Comparison of ENCODE assay signal across 8 cellular contexts in genomic region chr15:82749951-82750830, GRCh38. TPM values are rescaled to one million over a fixed set of nuclear protein-coding genes. Genes with fewer than 3 reads are reported as not detected.
DNase-seq lines count a peak whose midpoint lies in the region; ATAC-seq, FAIRE-seq and TF ChIP-seq lines count a peak whose summit lies in the region.

No MANE protein-coding gene starts in this region.

- peak overlapping the region; percentile 93 for H3K4me3 ChIP-seq in trophoblast cell (ENCODE audit: low read depth, low read length)
- H3K4me3 ChIP-seq in transverse colon, result peak overlapping the region; percentile 63 to 88 (median 70)

- H3K9me3 ChIP-seq in trophoblast cell (ENCODE audit: insufficient read depth, low read depth, low read length) (no peaks in the 10 kb centered on the region), transverse colon (no peaks in the 10 kb centered on the region)

- peak; percentile 95 for ATAC-seq in HG02798 (IDR thresholded peaks at IDR 0.05; ENCODE audit: poor library complexity, unreplicated experiment)

- peak overlapping the region; percentile 79 for H4K12ac ChIP-seq in trophoblast cell (ENCODE audit: low read depth, low read length)

- H3K79me1 ChIP-seq in trophoblast cell (ENCODE audit: low read length), result peaks cover 4% of the 10 kb centered on the region

- H3K27ac ChIP-seq in adipose tissue (ENCODE audit: low read depth, low read length), result peak overlapping the region; percentile 70
- peak overlapping the region; percentile 76 for H3K27ac ChIP-seq in trophoblast cell (ENCODE audit: low read depth, low read length)
- peak overlapping the region; percentile 86 to 89 (median 88) for H3K27ac ChIP-seq in transverse colon

- peak overlapping the region; percentile 23 for H3K4ac ChIP-seq in trophoblast cell (ENCODE audit: low read depth, low read length)

- H3K27me3 ChIP-seq in trophoblast cell (ENCODE audit: insufficient read depth, low read length) (no peaks in the 10 kb centered on the region), transverse colon (no peaks in the 10 kb centered on the region)

- peak overlapping the region; percentile 87 for H3K4me2 ChIP-seq in trophoblast cell (ENCODE audit: low read length)

- H4K91ac ChIP-seq in trophoblast cell (ENCODE audit: low read depth, low read length), result peak overlapping the region; percentile 67

- H2BK12ac ChIP-seq in trophoblast cell (ENCODE audit: low read length), result no peak overlapping the region

- peak overlapping the region; percentile 47 for H3K18ac ChIP-seq in trophoblast cell (ENCODE audit: low read length)

- H3K9ac ChIP-seq in trophoblast cell (ENCODE audit: low read length), result peak overlapping the region; percentile 88

- H4K8ac ChIP-seq in trophoblast cell (ENCODE audit: low read depth, low read length), result peak overlapping the region; percentile 94

- H2BK120ac ChIP-seq in trophoblast cell (ENCODE audit: insufficient read depth, low read length, poor library complexity), result peak overlapping the region; percentile 28

- H3K14ac ChIP-seq in trophoblast cell (ENCODE audit: low read length), result peak overlapping the region; percentile 46

- FAIRE-seq in GM12891 (lab: Jason Lieb, UNC), result peak; percentile 74

- 0 to 1% (median 0%) methylated on average over 47 of the region's 47 CpGs for WGBS in adipose tissue, 3 donors
- WGBS in trophoblast cell (ENCODE audit: extremely low coverage, insufficient coverage, insufficient read length), result no CpG with 5 or more reads among the region's 47 CpGs
- WGBS in transverse colon (ENCODE audit: low coverage in 1 of 2), 2 donors, result 0% methylated on average over 11 to 46 of the region's 47 CpGs

- no peak overlapping the region for H2AK5ac ChIP-seq in trophoblast cell (ENCODE audit: low read length)

- in situ Hi-C loops in transverse colon (cut with MboI; ENCODE audit: low pct_ligation_motif_present in 1 of 4, low pct_unique_long_range_greater_than_20kb in 1 of 4, low sequenced_read_pairs in 3 of 4), result no loop called here

- no peak overlapping the region for H3K23ac ChIP-seq in trophoblast cell (ENCODE audit: low read length)

- no peak for TF ChIP-seq EP300 in transverse colon (IDR thresholded peaks at IDR 0.05; ENCODE audit: low read depth)

- intact Hi-C loops in cardiac septum (cut with DNase I), result loop anchor here (1.0 to 2.0 kb wide), 2 partner anchors 49 to 210 kb away; partner anchors contain the start of gene RPS17
- intact Hi-C loops in transverse colon (cut with DNase I; ENCODE audit: low total_unique reads), result loop anchor here (2.0 kb wide), 1 partner anchor 63 kb away; no protein-coding TSS in a partner anchor

- H3K36me3 ChIP-seq in trophoblast cell (ENCODE audit: control insufficient read depth in 1 of 2, insufficient read depth in 2 of 2, low read length in 2 of 2), result peaks cover 3 to 5% of the 10 kb centered on the region in 2 experiments
- peaks cover 0 to 4% (median under 1%) of the 10 kb centered on the region in 4 donors for H3K36me3 ChIP-seq in transverse colon

- TF ChIP-seq CTCF in transverse colon (IDR thresholded peaks at IDR 0.05), result no peak

- H2BK5ac ChIP-seq in trophoblast cell (ENCODE audit: low read depth, low read length, poor library complexity), result peak overlapping the region; percentile 71

- H3K79me2 ChIP-seq in trophoblast cell (ENCODE audit: control insufficient read depth, insufficient read depth, low read length, poor library complexity), result peaks cover 5% of the 10 kb centered on the region

- DNase-seq in GM12891 (ENCODE audit: insufficient read length, low spot score) (peak; percentile 32), NCI-H1436 (lab: John Stamatoyannopoulos, UW) (peak; percentile 90), SW480 (ENCODE audit: low spot score) (peak; percentile 95), cardiac septum (ENCODE audit: low spot score) (peak; percentile 96), trophoblast cell (peak; percentile 89 to 95), transverse colon (peak; percentile 93)

- H2AFZ ChIP-seq in trophoblast cell (ENCODE audit: insufficient read depth, low read length, poor library complexity), result peak overlapping the region; percentile 60

- TF ChIP-seq POLR2A in GM12891 (IDR thresholded peaks at IDR 0.05; ENCODE audit: low read depth, low read length) (peak; percentile 76), transverse colon (IDR thresholded peaks at IDR 0.05) (peak; percentile 76)

- H3K4me1 ChIP-seq in trophoblast cell (ENCODE audit: control insufficient read depth in 1 of 2, insufficient read depth in 2 of 2, low read length in 2 of 2) (peaks cover 0 to 11% of the 10 kb centered on the region in 2 experiments), transverse colon (peaks cover 7 to 21% (median 19%) of the 10 kb centered on the region in 4 donors)

TF ChIP-seq in GM12891, 5 proteins besides CTCF, POLR2A, EP300 and RAD21:
- TF ChIP-seq SPI1 (IDR thresholded peaks at IDR 0.05; ENCODE audit: low read depth, low read length) (peak; percentile 70), PAX5 (IDR thresholded peaks at IDR 0.05; ENCODE audit: insufficient read depth, low read length, severe bottlenecking) (no peak), TAF1 (IDR thresholded peaks at IDR 0.05; ENCODE audit: low read depth, low read length) (peak; percentile 37), POLR2AphosphoS5 (IDR thresholded peaks at IDR 0.05; ENCODE audit: low read depth, low read length) (peak; percentile 81), POU2F2 (IDR thresholded peaks at IDR 0.05; ENCODE audit: low read depth, low read length) (no peak)

RNA-seq across cellular contexts. Expression of gene AP3B2, which starts 40.5 kb away (rescaled TPM):
- polyA plus RNA-seq in GM12891 (2012; ENCODE audit: low read depth, missing spikeins), result 0.24 TPM
- polyA plus RNA-seq in adipose tissue, result 1 to 10 TPM in 1 of 3 donors, under 1 TPM in 2; 0.67 to 2.4 (median 0.70) TPM
- total RNA-seq in cardiac septum (0.22 TPM), transverse colon (10 to 100 TPM in 1 of 4 donors, 1 to 10 TPM in 2, not detected in 1; 1.7 to 36.8 (median 2.2) TPM)
- polyA plus RNA-seq in trophoblast cell (2013), result 1.5 and 1.6 TPM in 2 replicates

RNA-seq across cellular contexts. Expression of gene FSD2, which starts 55.7 kb away (rescaled TPM):
- 0.03 TPM for polyA plus RNA-seq in GM12891 (2012; ENCODE audit: low read depth, missing spikeins)
- under 1 TPM in 2 of 3 donors, not detected in 1; 0.01 to 0.11 TPM for polyA plus RNA-seq in adipose tissue
- total RNA-seq in cardiac septum, result 48.7 TPM
- polyA plus RNA-seq in trophoblast cell (2013), result not detected in 2 replicates
- not detected for total RNA-seq in transverse colon

RNA-seq across cellular contexts. Expression of gene WHAMM, which starts 59.2 kb away (rescaled TPM):
- 4.9 TPM for polyA plus RNA-seq in GM12891 (2012; ENCODE audit: low read depth, missing spikeins)
- polyA plus RNA-seq in adipose tissue, result 1 to 10 TPM; 3.2 to 4.8 (median 4.5) TPM
- total RNA-seq in cardiac septum (7.2 TPM), transverse colon (10 to 100 TPM in 1 of 4 donors, 1 to 10 TPM in 3; 6.4 to 14.2 (median 8.8) TPM)
- polyA plus RNA-seq in trophoblast cell (2013), result 4.5 and 4.9 TPM in 2 replicates

Comparison
In these comparisons a context has a peak if more than half of its experiments do, and no peak if none do; other contexts are left out.
1. Peak in every context shown above with its lines: DNase-seq, ATAC-seq, H3K4me3 ChIP-seq and H3K27ac ChIP-seq.
2. DNase-seq: peak in every context shown above with its lines; median percentile 96 in cardiac septum; 95 in SW480; 93 in transverse colon; 92 in trophoblast cell; 90 in NCI-H1436; 32 in GM12891.
3. RNA of gene FSD2, which starts 55.7 kb away (total RNA-seq): 48.7 TPM in cardiac septum (single experiment); not detected in transverse colon; every median in the first group is over 10 times any median in the second.